8 cellular contexts compared by ENCODE assay signal in the genomic region with DNA sequence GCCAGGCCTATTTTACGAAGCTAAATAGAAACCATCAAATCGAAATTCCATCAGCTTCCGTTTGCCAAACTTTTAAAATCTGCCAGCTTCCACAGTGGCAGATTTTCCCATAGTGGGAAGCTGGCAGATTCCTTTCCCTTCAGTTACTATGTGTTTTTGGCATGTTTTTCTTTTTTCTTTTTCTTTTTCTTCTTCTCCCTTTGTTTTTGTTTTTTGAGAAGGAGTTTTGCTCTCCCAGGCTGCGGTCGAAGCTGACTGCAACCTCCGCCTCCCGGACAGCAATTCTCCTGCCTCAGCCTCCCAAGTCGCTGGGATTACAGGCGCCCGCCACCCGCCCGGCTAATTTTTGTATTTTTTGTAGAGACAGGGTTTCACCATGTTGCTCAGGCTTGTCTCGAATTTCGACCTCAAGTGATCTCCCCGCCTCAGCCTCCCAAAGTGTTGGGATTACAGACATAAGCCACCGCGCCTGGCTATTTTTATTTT. TPM values are rescaled to one million over a fixed set of nuclear protein-coding genes. Genes with fewer than 3 reads are reported as not detected.
DNase-seq lines count a peak whose midpoint lies in the region; ATAC-seq and TF ChIP-seq lines count a peak whose summit lies in the region.

No MANE protein-coding gene starts in this region.

- H3K4me1 ChIP-seq in A673 (ENCODE audit: insufficient read depth, low read length, poor library complexity, severe bottlenecking) (no peaks in the 10 kb centered on the region), KMS-11 (ENCODE audit: low read depth, poor library complexity, severe bottlenecking) (peaks cover 14% of the 10 kb centered on the region)

- H3K9me3 ChIP-seq in A673 (ENCODE audit: low read depth, low read length, poor library complexity, severe bottlenecking), result no peaks in the 10 kb centered on the region

- TSS peak; percentile 99 for BruUV-seq in A673 (replicated peaks; lab: Mats Ljungman, UMichigan)

- no peaks in the 10 kb centered on the region for H3K9me3 Mint-ChIP-seq in chondrocyte (ENCODE audit: low read depth)

- H3K27ac Mint-ChIP-seq in chondrocyte (ENCODE audit: unreplicated experiment), result peak overlapping the region; percentile 100

- TF ChIP-seq CTCF in A673 (conservative IDR thresholded peaks at IDR 0.05; ENCODE audit: low read depth, low read length) (no peak), KMS-11 (conservative IDR thresholded peaks at IDR 0.05; ENCODE audit: low read depth, low read length) (no peak), chondrocyte (IDR thresholded peaks at IDR 0.05) (no peak)

- CTCF ChIA-PET in A673 (lab: Charles Lee), result no interaction called here

- no peaks in the 10 kb centered on the region for H3K36me3 ChIP-seq in A673 (ENCODE audit: insufficient read depth, low read length, poor library complexity, severe bottlenecking)
- peaks cover 4% of the 10 kb centered on the region; the same call in 1 of the 2 replicates for H3K36me3 ChIP-seq in KMS-11 (ENCODE audit: insufficient read depth)

- peaks cover 4% of the 10 kb centered on the region for H3K36me3 Mint-ChIP-seq in chondrocyte (ENCODE audit: low read depth)

- peak overlapping the region; percentile 83 for H3K4me3 ChIP-seq in A673 (ENCODE audit: low read depth, low read length, poor library complexity, severe bottlenecking)
- no peak overlapping the region for H3K4me3 ChIP-seq in KMS-11 (IDR thresholded peaks at IDR 0.05; ENCODE audit: insufficient read depth, low read depth, low read length)

- H3K27me3 Mint-ChIP-seq in chondrocyte (ENCODE audit: low read depth), result no peaks in the 10 kb centered on the region

- peaks cover 43% of the 10 kb centered on the region for H3K79me2 ChIP-seq in KMS-11 (ENCODE audit: insufficient read depth, low read depth)

- H3K4me3 Mint-ChIP-seq in chondrocyte (ENCODE audit: unreplicated experiment), result peak overlapping the region; percentile 97

- no peak for ATAC-seq in GM21423 (IDR thresholded peaks at IDR 0.05; ENCODE audit: unreplicated experiment)

- no peaks in the 10 kb centered on the region for H4K20me1 ChIP-seq in KMS-11 (ENCODE audit: insufficient read depth)

- peak overlapping the region; percentile 97 for H3K9ac ChIP-seq in KMS-11

- POLR2A ChIA-PET in A673 (lab: Charles Lee; ENCODE audit: low non-redundant PET), result no interaction called here

- intact Hi-C loops in A673 (cut with micrococcal nuclease; ENCODE audit: unreplicated experiment), result no loop called here

- peak overlapping the region; percentile 98 for H3K4me2 ChIP-seq in KMS-11

- H3K27ac ChIP-seq in A673 (ENCODE audit: low read depth, low read length, poor library complexity, severe bottlenecking) (peak overlapping the region; percentile 100), KMS-11 (peak overlapping the region; percentile 98)

- peak overlapping the region; percentile 32 for H2AFZ ChIP-seq in KMS-11 (ENCODE audit: low read depth)

- H3K27me3 ChIP-seq in A673 (replicated peaks; ENCODE audit: insufficient read depth, low read depth, low read length, poor library complexity) (no peaks in the 10 kb centered on the region), KMS-11 (ENCODE audit: insufficient read depth, low read depth) (no peaks in the 10 kb centered on the region)

- DNase-seq in A673 (ENCODE audit: low spot score) (no peak), chondrocyte (ENCODE audit: low spot score) (no peak), myocyte (ENCODE audit: low read depth) (peak; percentile 13), GM19240 (ENCODE audit: insufficient read length, low spot score) (no peak), NCI-H1092 treated with DMSO at 0.1 percent for 48 hours (lab: John Stamatoyannopoulos, UW) (no peak), activated gamma-delta T cell (lab: John Stamatoyannopoulos, UW) (no peak)

- H3K4me1 Mint-ChIP-seq in chondrocyte (ENCODE audit: low read depth), result peaks cover 28% of the 10 kb centered on the region

RNA-seq across cellular contexts. Expression of a gene that starts 0.7 kb away (rescaled TPM):
- 13.5 and 14.1 TPM in 2 replicates for total RNA-seq in A673 (2021)
- 8.3 to 13.5 TPM (median 11.8 TPM) in 3 replicates for total RNA-seq in chondrocyte
- 10.8 and 11.3 TPM in 2 replicates for total RNA-seq in myocyte
- 12.9 TPM for polyA plus RNA-seq in myocyte (2012)

RNA-seq across cellular contexts. Expression of a gene that starts 26.4 kb away (rescaled TPM):
- total RNA-seq in A673 (2021) (28.0 and 35.7 TPM in 2 replicates), chondrocyte (55.5 to 66.8 TPM (median 58.7 TPM) in 3 replicates), myocyte (74.4 and 89.7 TPM in 2 replicates)
- 46.0 TPM for polyA plus RNA-seq in myocyte (2012)

RNA-seq across cellular contexts. Expression of a gene that starts 27.7 kb away (rescaled TPM):
- total RNA-seq in A673 (2021), result 764 and 879 TPM in 2 replicates
- 916 to 959 TPM (median 937 TPM) in 3 replicates for total RNA-seq in chondrocyte
- total RNA-seq in myocyte, result 758 and 872 TPM in 2 replicates
- 1,420 TPM for polyA plus RNA-seq in myocyte (2012)

RNA-seq across cellular contexts. Expression of a gene that starts 44.1 kb away (rescaled TPM):
- 76.9 and 78.3 TPM in 2 replicates for total RNA-seq in A673 (2021)
- 444 to 599 TPM (median 593 TPM) in 3 replicates for total RNA-seq in chondrocyte
- 86.8 and 89.9 TPM in 2 replicates for total RNA-seq in myocyte
- polyA plus RNA-seq in myocyte (2012), result 171 TPM
